ENCODE assay signal across 13 cellular contexts in the genomic region with DNA sequence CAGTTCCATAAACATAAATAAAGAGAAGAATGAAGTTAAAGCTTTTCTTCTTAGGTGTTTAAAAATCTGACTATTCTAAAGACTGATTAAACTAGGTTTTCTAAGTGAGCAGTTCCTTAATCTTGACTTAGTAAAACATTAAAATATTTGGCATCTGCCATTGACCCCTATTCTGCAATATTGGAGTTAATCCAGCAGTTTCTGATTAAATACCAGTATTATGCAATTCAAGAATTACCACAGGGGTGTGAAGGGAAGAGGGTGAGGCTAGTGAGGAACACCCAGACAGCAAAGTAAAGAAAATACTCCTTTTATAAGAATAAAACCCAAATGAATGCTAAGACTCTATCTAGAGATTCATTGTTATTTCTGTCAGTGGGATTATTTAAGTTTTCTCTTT. TPM values are rescaled to one million over a fixed set of nuclear protein-coding genes. Genes with fewer than 3 reads are reported as not detected.
DNase-seq lines count a peak whose midpoint lies in the region; ATAC-seq, FAIRE-seq and TF ChIP-seq lines count a peak whose summit lies in the region.
"Had no signal": no experiment of that assay in that cellular context is flagged by ENCODE, and none has a peak within 500 bp of the region (broad histone marks: within the 10 kb centered on the region; RNA-seq: fewer than 3 reads in every experiment).

No MANE protein-coding gene starts in this region.

- no peak overlapping the region for H3K4me2 ChIP-seq in HepG2 (ENCODE audit: low read depth, low read length)
- H3K4me2 ChIP-seq: PC-9 had no signal

- H3K4me1 ChIP-seq in liver (ENCODE audit: control insufficient read depth in 4 of 4, insufficient read depth in 4 of 4, low read length in 3 of 4) (peaks cover 12 to 40% (median 36%) of the 10 kb centered on the region in 4 donors), HepG2 (ENCODE audit: insufficient read depth, low read length) (peaks cover 30% of the 10 kb centered on the region), vagina (peaks cover 21% of the 10 kb centered on the region)

- POLR2A ChIA-PET in HepG2 (lab: Yijun Ruan, JAX): no interaction called here

- TF ChIP-seq CTCF in liver (IDR thresholded peaks at IDR 0.05; ENCODE audit: low read depth, low read length, missing input control) (no peak), HepG2 (CRISPR knock-in tag; IDR thresholded peaks at IDR 0.05) (no peak), kidney epithelial cell (IDR thresholded peaks at IDR 0.05; ENCODE audit: insufficient read depth, low read length, poor library complexity, severe bottlenecking) (no peak), vagina (IDR thresholded peaks at IDR 0.05) (no peak)

- TF ChIP-seq EP300 in HepG2 (IDR thresholded peaks at IDR 0.05; ENCODE audit: low read depth in 2 of 2, low read length in 2 of 2): no peak
- no peak for TF ChIP-seq EP300 in HepG2 (CRISPR knock-in tag; IDR thresholded peaks at IDR 0.05; ENCODE audit: borderline replicate concordance)

- H2AFZ ChIP-seq in HepG2 (ENCODE audit: low read length): no peak overlapping the region
- H2AFZ ChIP-seq: PC-9 had no signal

- peaks cover 55% of the 10 kb centered on the region for H3K79me2 ChIP-seq in HepG2 (ENCODE audit: insufficient read depth, low read length)

- H3K4me3 Mint-ChIP-seq in dendritic cell treated with granulocyte-macrophage colony-stimulating factor and Interleukin-4, amounts not matched to agents 40 ng/mL and 50 ng/mL, for 4 days: no peak overlapping the region
- H3K4me3 Mint-ChIP-seq: activated naive CD8-positive, alpha-beta T cell treated with anti-CD3 and anti-CD28 coated beads, Interleukin-2, amount 10 ng/mL, durations not matched to agents 7 days and 5 days; endodermal cell had no signal

- H3K4me1 Mint-ChIP-seq in dendritic cell treated with granulocyte-macrophage colony-stimulating factor and Interleukin-4, amounts not matched to agents 40 ng/mL and 50 ng/mL, for 4 days (ENCODE audit: low read depth): peaks cover 25% of the 10 kb centered on the region
- H3K4me1 Mint-ChIP-seq: endodermal cell had no signal

- BruUV-seq in HepG2 (replicated peaks; lab: Mats Ljungman, UMichigan): no TSS peak

- ATAC-seq in HepG2: no peak

- H3K27ac ChIP-seq in liver (ENCODE audit: low read depth in 1 of 2, low read length in 2 of 2) (peak overlapping the region; percentile 3 to 39), HepG2 (ENCODE audit: extremely low read length, insufficient read depth, low read length) (no peak overlapping the region), vagina (peak overlapping the region; percentile 36)
- H3K27ac ChIP-seq: PC-9 had no signal

- peaks cover 4% of the 10 kb centered on the region for H3K36me3 Mint-ChIP-seq in dendritic cell treated with granulocyte-macrophage colony-stimulating factor and Interleukin-4, amounts not matched to agents 40 ng/mL and 50 ng/mL, for 4 days (ENCODE audit: low read depth)

- H3K27ac Mint-ChIP-seq in dendritic cell treated with granulocyte-macrophage colony-stimulating factor and Interleukin-4, amounts not matched to agents 40 ng/mL and 50 ng/mL, for 4 days: peak overlapping the region; percentile 65
- H3K27ac Mint-ChIP-seq: activated naive CD8-positive, alpha-beta T cell treated with anti-CD3 and anti-CD28 coated beads, Interleukin-2, amount 10 ng/mL, durations not matched to agents 7 days and 5 days; endodermal cell had no signal

- FAIRE-seq in HepG2 (lab: Jason Lieb, UNC) (no peak), H54 (lab: Jason Lieb, UNC) (no peak)

- TF ChIP-seq POLR2A in HepG2 (IDR thresholded peaks at IDR 0.05; ENCODE audit: insufficient read depth in 1 of 2, low read depth in 2 of 2, low read length in 2 of 2) (no peak), vagina (IDR thresholded peaks at IDR 0.05) (no peak), H54 (IDR thresholded peaks at IDR 0.05; ENCODE audit: low read depth, low read length) (no peak)

- H3K36me3 ChIP-seq in liver (ENCODE audit: control insufficient read depth in 4 of 4, insufficient read depth in 3 of 4, low read depth in 1 of 4, low read length in 3 of 4) (no peaks in the 10 kb centered on the region), HepG2 (replicated peaks in 1 of 2; ENCODE audit: control insufficient read depth in 1 of 2, insufficient read depth in 2 of 2, low read length in 2 of 2) (peaks cover 0 to 3% of the 10 kb centered on the region in 2 experiments; a peak in 1 of 5 replicates), kidney epithelial cell (ENCODE audit: control insufficient read depth, insufficient read depth, low read length) (no peaks in the 10 kb centered on the region), vagina (no peaks in the 10 kb centered on the region)

- H3K27me3 ChIP-seq in liver (ENCODE audit: control insufficient read depth in 4 of 4, insufficient read depth in 4 of 4, low read length in 3 of 4) (no peaks in the 10 kb centered on the region), HepG2 (ENCODE audit: control insufficient read depth in 1 of 2, insufficient read depth in 2 of 2, low read length in 2 of 2) (no peaks in the 10 kb centered on the region), kidney epithelial cell (ENCODE audit: control insufficient read depth, insufficient read depth, low read length) (no peaks in the 10 kb centered on the region), vagina (no peaks in the 10 kb centered on the region)

- CTCF ChIA-PET in HepG2 (lab: Yijun Ruan, JAX; ENCODE audit: low intra/inter-chr PET ratio, low total read pairs): no interaction called here

- TF ChIP-seq RAD21 in liver (IDR thresholded peaks at IDR 0.05) (peak; percentile 35 to 39), HepG2 (CRISPR knock-in tag; IDR thresholded peaks at IDR 0.05) (no peak)

- no peaks in the 10 kb centered on the region for H3K9me3 ChIP-seq in liver (ENCODE audit: control insufficient read depth in 4 of 4, low read length in 3 of 4)
- no peaks in the 10 kb centered on the region for H3K9me3 ChIP-seq in HepG2 (ENCODE audit: low read length)
- H3K9me3 ChIP-seq in vagina: no peaks in the 10 kb centered on the region

- DNase-seq in HepG2 (ENCODE audit: low spot score) (no peak), kidney epithelial cell (ENCODE audit: low read depth) (peak; percentile 23), vagina (ENCODE audit: extremely low spot score in 2 of 2) (no peak), H54 (ENCODE audit: insufficient read length, low spot score) (no peak), SHP77 (lab: John Stamatoyannopoulos, UW) (no peak)
- no peak for DNase-seq in activated CD4-positive, CD25-positive, alpha-beta regulatory T cell treated with anti-CD3 and anti-CD28 coated beads, Interleukin-2, amount 50 U/mL, for 72 hours
- DNase-seq: activated naive CD8-positive, alpha-beta T cell treated with anti-CD3 and anti-CD28 coated beads, Interleukin-2, amount 10 ng/mL, durations not matched to agents 7 days and 5 days; endodermal cell; Karpas-422; NCI-H2171; PC-9 had no signal

- H3K27me3 Mint-ChIP-seq in dendritic cell treated with granulocyte-macrophage colony-stimulating factor and Interleukin-4, amounts not matched to agents 40 ng/mL and 50 ng/mL, for 4 days: no peaks in the 10 kb centered on the region

- H3K4me3 ChIP-seq in liver (ENCODE audit: low read depth in 1 of 3, low read length in 3 of 3) (peak overlapping the region in 1 of 3 donors; percentile 20), HepG2 (replicated peaks in 1 of 3; ENCODE audit: insufficient read depth in 1 of 3, low read depth in 2 of 3, low read length in 3 of 3) (no peak overlapping the region), kidney epithelial cell (ENCODE audit: low read depth, low read length) (no peak overlapping the region), vagina (no peak overlapping the region)
- H3K4me3 ChIP-seq: PC-9 had no signal

- H3K9ac ChIP-seq in liver (ENCODE audit: low read depth in 1 of 2, low read length in 2 of 2) (no peak overlapping the region), HepG2 (ENCODE audit: insufficient read depth, low read depth, low read length) (no peak overlapping the region)

- intact Hi-C loops in HepG2 (cut with micrococcal nuclease; ENCODE audit: unreplicated experiment): no loop called here
- intact Hi-C loops in dendritic cell treated with granulocyte-macrophage colony-stimulating factor and Interleukin-4, amounts not matched to agents 40 ng/mL and 50 ng/mL, for 4 days (cut with micrococcal nuclease): no loop called here
- intact Hi-C loops in vagina (cut with DNase I): no loop called here

- no peaks in the 10 kb centered on the region for H3K9me3 Mint-ChIP-seq in dendritic cell treated with granulocyte-macrophage colony-stimulating factor and Interleukin-4, amounts not matched to agents 40 ng/mL and 50 ng/mL, for 4 days
- H3K9me3 Mint-ChIP-seq: activated naive CD8-positive, alpha-beta T cell treated with anti-CD3 and anti-CD28 coated beads, Interleukin-2, amount 10 ng/mL, durations not matched to agents 7 days and 5 days had no signal

- 0 out of 2 replicates have a peak, but pooled peaks cover 4% of the 10 kb centered on the region for H4K20me1 ChIP-seq in HepG2 (ENCODE audit: insufficient read depth, low read length)

- in situ Hi-C loops in HepG2 (cut with HindIII; ENCODE audit: extremely low pct_ligation_motif_present, low pct_unique_long_range_greater_than_20kb): no loop called here

RNA-seq across cellular contexts. Expression of gene CLIC4, which starts 40.9 kb away (rescaled TPM):
- 10 to 100 TPM; 36.1 to 40.7 TPM for total RNA-seq in liver
- polyA plus RNA-seq in liver: 10 to 100 TPM; 15.0 to 20.6 TPM
- 77.4 and 120 TPM in 2 replicates for total RNA-seq in HepG2 (2016; rRNA removed; fragmentation: Illumina TruSeq; extraction: Trizol)
- total RNA-seq in HepG2 (2016; cell fraction: cytosol; rRNA removed; fragmentation: Illumina TruSeq; extraction: Trizol; ENCODE audit: low read depth): 5.2 and 5.7 TPM in 2 replicates
- 79.6 and 107 TPM in 2 replicates for total RNA-seq in HepG2 (2016; cell fraction: insoluble cytoplasmic fraction; rRNA removed; fragmentation: Illumina TruSeq; extraction: Trizol)
- 27.3 and 32.5 TPM in 2 replicates for total RNA-seq in HepG2 (2016; cell fraction: membrane; rRNA removed; fragmentation: Illumina TruSeq; extraction: Trizol)
- 53.7 and 61.5 TPM in 2 replicates for total RNA-seq in HepG2 (2016; cell fraction: nucleus; rRNA removed; fragmentation: Illumina TruSeq; extraction: Trizol)
- 19.9 and 23.3 TPM in 2 replicates for polyA plus RNA-seq in HepG2 (2011; rRNA removed)
- 15.6 and 24.0 TPM in 2 replicates for polyA plus RNA-seq in HepG2 (2011; cell fraction: cytosol; rRNA removed)
- 8.0 and 12.1 TPM in 2 replicates for polyA plus RNA-seq in HepG2 (2011; cell fraction: nucleus; rRNA removed)
- 51.1 and 58.9 TPM in 2 replicates for polyA plus RNA-seq in HepG2 (2012)
- 5.0 and 5.8 TPM in 2 replicates for polyA plus RNA-seq in HepG2 (2016; cell fraction: cytosol; fragmentation: Illumina TruSeq; extraction: Trizol; ENCODE audit: low read depth)
- polyA plus RNA-seq in HepG2 (2016; cell fraction: insoluble cytoplasmic fraction; fragmentation: Illumina TruSeq; extraction: Trizol; ENCODE audit: low read depth): 122 and 132 TPM in 2 replicates
- 19.2 and 20.4 TPM in 2 replicates for polyA plus RNA-seq in HepG2 (2016; cell fraction: membrane; fragmentation: Illumina TruSeq; extraction: Trizol; ENCODE audit: low read depth)
- 62.7 and 67.7 TPM in 2 replicates for polyA plus RNA-seq in HepG2 (2016; cell fraction: nucleus; fragmentation: Illumina TruSeq; extraction: Trizol; ENCODE audit: insufficient read depth, low read depth)
- polyA minus RNA-seq in HepG2 (2011; rRNA and poly(A)+ RNA removed; ENCODE audit: low replicate concordance): 11.1 and 23.5 TPM in 2 replicates
- 41.9 and 45.3 TPM in 2 replicates for polyA minus RNA-seq in HepG2 (2011; cell fraction: cytosol; rRNA and poly(A)+ RNA removed)
- 31.5 and 33.2 TPM in 2 replicates for polyA minus RNA-seq in HepG2 (2011; cell fraction: nucleus; rRNA and poly(A)+ RNA removed)
- 224 and 227 TPM in 2 replicates for total RNA-seq in kidney epithelial cell
- 164 TPM for total RNA-seq in vagina
